ENCODE assay signal across 8 cellular contexts in genomic region chr22:33921576-33922181, GRCh38. TPM values are rescaled to one million over a fixed set of nuclear protein-coding genes. Genes with fewer than 3 reads are reported as not detected.
DNase-seq lines count a peak whose midpoint lies in the region; ATAC-seq, FAIRE-seq and TF ChIP-seq lines count a peak whose summit lies in the region.

No MANE protein-coding gene starts in this region.

- H3K9ac ChIP-seq in kidney (ENCODE audit: low read length in 2 of 2), result peak overlapping the region; percentile 41 to 63

- no peaks in the 10 kb centered on the region for H3K36me3 Mint-ChIP-seq in chondrocyte (ENCODE audit: low read depth)

- DNase-seq in activated gamma-delta T cell treated with Interleukin-2 at 50 U/mL for 16 hours (peak; percentile 5), activated gamma-delta T cell (lab: John Stamatoyannopoulos, UW) (no peak), SJCRH30 (peak; percentile 81 to 86), chondrocyte (ENCODE audit: low spot score) (peak; percentile 90), kidney (peak; percentile 91), small intestine (peak; percentile 58), MV-4-11 (lab: John Stamatoyannopoulos, UW) (no peak)

- FAIRE-seq in kidney (lab: Jason Lieb, UNC) (no peak), small intestine (lab: Jason Lieb, UNC) (no peak)

- peaks cover 3% of the 10 kb centered on the region for H3K27me3 Mint-ChIP-seq in chondrocyte (ENCODE audit: low read depth)

- H3K9me3 ChIP-seq in SJCRH30 (replicated peaks), result no peaks in the 10 kb centered on the region
- H3K9me3 ChIP-seq in kidney (ENCODE audit: control insufficient read depth in 1 of 2, low read length in 2 of 2), result no peaks in the 10 kb centered on the region
- no peaks in the 10 kb centered on the region for H3K9me3 ChIP-seq in small intestine (ENCODE audit: control insufficient read depth, low read depth)

- no peak for ATAC-seq in GM21526 (IDR thresholded peaks at IDR 0.05; ENCODE audit: low FRiP score, unreplicated experiment)

- H3K27ac ChIP-seq in SJCRH30, result peak overlapping the region; percentile 68
- no peak overlapping the region for H3K27ac ChIP-seq in kidney (ENCODE audit: low read depth in 2 of 2, low read length in 2 of 2)
- H3K27ac ChIP-seq in small intestine (ENCODE audit: low read depth in 1 of 2, low read length in 1 of 2), result peak overlapping the region in 1 of 2 donors; percentile 54

- H3K4me1 ChIP-seq in SJCRH30, result peaks cover 6% of the 10 kb centered on the region; the same call in 1 of the 2 replicates
- H3K4me1 ChIP-seq in kidney (ENCODE audit: control insufficient read depth in 1 of 2, insufficient read depth in 1 of 2, low read depth in 1 of 2, low read length in 2 of 2), result peaks cover 5 to 19% of the 10 kb centered on the region in 2 donors
- peaks cover 0 to 4% of the 10 kb centered on the region in 2 donors for H3K4me1 ChIP-seq in small intestine (ENCODE audit: control insufficient read depth in 2 of 2, insufficient read depth in 1 of 2, low read depth in 1 of 2, low read length in 1 of 2)

- H3K27ac Mint-ChIP-seq in chondrocyte (ENCODE audit: unreplicated experiment), result peak overlapping the region; percentile 89

- H3K4me1 Mint-ChIP-seq in chondrocyte (ENCODE audit: low read depth), result peaks cover 36% of the 10 kb centered on the region

- H3K4me3 ChIP-seq in SJCRH30, result peak overlapping the region; percentile 69
- peak overlapping the region; percentile 78 to 80 for H3K4me3 ChIP-seq in kidney (ENCODE audit: low read length in 2 of 2)
- H3K4me3 ChIP-seq in small intestine (ENCODE audit: low read depth in 1 of 2, low read length in 2 of 2), result peak overlapping the region; percentile 52 to 75

- intact Hi-C loops in kidney (cut with DNase I), result loop anchor here (10.0 kb wide), 1 partner anchor 617 kb away; no protein-coding TSS in a partner anchor

- no peaks in the 10 kb centered on the region for H3K36me3 ChIP-seq in SJCRH30
- no peaks in the 10 kb centered on the region for H3K36me3 ChIP-seq in kidney (ENCODE audit: control insufficient read depth in 1 of 2, insufficient read depth in 2 of 2, low read length in 2 of 2)
- no peaks in the 10 kb centered on the region for H3K36me3 ChIP-seq in small intestine (ENCODE audit: control insufficient read depth in 2 of 2, insufficient read depth in 2 of 2, low read length in 2 of 2)

- TF ChIP-seq CTCF in chondrocyte (IDR thresholded peaks at IDR 0.05) (no peak), kidney (IDR thresholded peaks at IDR 0.05; ENCODE audit: borderline replicate concordance, extremely low read depth, insufficient read depth) (no peak)

- no peaks in the 10 kb centered on the region for H3K27me3 ChIP-seq in SJCRH30
- H3K27me3 ChIP-seq in small intestine (ENCODE audit: control insufficient read depth in 2 of 2, insufficient read depth in 2 of 2, low read length in 2 of 2), result no peaks in the 10 kb centered on the region

- WGBS in small intestine, 3 donors, result 1 to 3% (median 1%) methylated on average over 25 to 37 of the region's 37 CpGs

- H3K9me3 Mint-ChIP-seq in chondrocyte (ENCODE audit: low read depth), result no peaks in the 10 kb centered on the region

- peak overlapping the region; percentile 94 for H3K4me3 Mint-ChIP-seq in chondrocyte (ENCODE audit: unreplicated experiment)

RNA-seq across cellular contexts. Expression of gene LARGE1, which starts 1.4 kb away (rescaled TPM):
- 23.2 and 23.5 TPM in 2 replicates for total RNA-seq in SJCRH30 (2014; rRNA removed; shearing (Covaris generic))
- 21.3 to 24.8 TPM (median 22.6 TPM) in 3 replicates for total RNA-seq in chondrocyte
- 22.9 TPM for total RNA-seq in kidney
- 5.0 TPM for polyA plus RNA-seq in kidney (ENCODE audit: insufficient read depth, low read depth, low replicate concordance)
- polyA plus RNA-seq in small intestine, result 1 to 10 TPM; 5.1 to 8.7 (median 7.2) TPM

Comparison
In these comparisons a context has a peak if more than half of its experiments do, and no peak if none do; other contexts are left out.
1. DNase-seq: peak in activated gamma-delta T cell treated with Interleukin-2 at 50 U/mL for 16 hours (single experiment), SJCRH30 (2 of 2), chondrocyte (single experiment), kidney (single experiment) and small intestine (single experiment); none in activated gamma-delta T cell (single experiment) and MV-4-11 (single experiment).
2. Peak in every context shown above with its lines, with median percentiles within 50 percentile points of each other: H3K4me3 ChIP-seq.